8 cellular contexts compared by ENCODE assay signal in the genomic region with DNA sequence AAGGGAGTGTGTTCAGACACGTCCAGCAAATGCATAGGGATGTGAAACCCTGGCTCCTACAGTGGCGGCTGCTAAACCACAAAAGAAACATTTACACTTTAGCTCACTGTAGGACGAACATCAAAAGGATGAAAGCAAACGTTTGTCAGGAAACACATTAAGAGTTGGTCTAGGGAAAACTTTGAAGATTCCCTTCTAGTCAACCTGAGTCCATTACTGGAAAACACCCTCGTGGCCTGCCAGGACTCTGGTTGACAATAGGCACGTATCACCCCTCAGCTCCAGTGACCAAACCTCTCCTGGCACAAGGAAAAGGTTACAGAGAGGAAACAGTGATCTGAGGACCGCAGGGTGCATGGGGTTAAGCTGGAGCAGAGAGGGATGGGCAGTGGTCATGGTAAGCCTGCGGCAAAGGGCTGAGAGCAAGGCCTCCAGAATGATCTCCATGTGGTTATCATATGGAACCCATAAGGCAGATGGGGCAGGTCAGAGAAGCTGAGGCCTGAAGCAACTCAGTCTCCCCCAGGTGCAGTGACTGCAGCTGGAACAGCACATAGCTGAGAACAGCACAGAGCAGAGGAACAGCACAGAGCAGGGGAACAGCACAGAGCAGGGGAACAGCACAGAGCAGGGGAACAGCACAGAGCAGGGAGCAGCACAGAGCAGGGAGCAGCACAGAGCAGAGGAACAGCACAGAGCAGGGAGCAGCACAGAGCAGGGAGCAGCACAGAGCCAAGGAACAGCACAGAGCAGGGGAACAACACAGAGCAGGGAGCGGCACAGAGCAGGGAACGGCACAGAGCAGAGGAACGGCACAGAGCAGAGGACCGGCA.
DNase-seq lines count a peak whose midpoint lies in the region; ATAC-seq lines count a peak whose summit lies in the region.

No MANE protein-coding gene starts in this region.

- no peak for DNase-seq in central memory CD4-positive, alpha-beta T cell
- DNase-seq in HUDEP-2 (lab: John Stamatoyannopoulos, UW; ENCODE audit: unreplicated experiment in 76 of 76) (no peak), HAP-1 (ENCODE audit: low spot score in 2 of 2) (no peak), putamen (ENCODE audit: low spot score) (no peak)

- H3K4me1 Mint-ChIP-seq in dendritic cell treated with granulocyte-macrophage colony-stimulating factor and Interleukin-4, amounts not matched to agents 40 ng/mL and 50 ng/mL, for 4 days (ENCODE audit: low read depth), result peaks cover 77% of the 10 kb centered on the region

- in situ Hi-C loops in HAP-1 (cut with MboI; ENCODE audit: low sequenced_read_pairs), result no loop called here

- peak overlapping the region; percentile 72 for H3K27ac ChIP-seq in BLaER1

- H3K9me3 ChIP-seq in BLaER1, result peaks cover 11% of the 10 kb centered on the region; the same call in 1 of the 2 replicates
- no peaks in the 10 kb centered on the region for H3K9me3 ChIP-seq in HAP-1

- H3K36me3 ChIP-seq in BLaER1, result peaks cover 93% of the 10 kb centered on the region
- H3K36me3 ChIP-seq in HAP-1 (replicated peaks), result no peaks in the 10 kb centered on the region

- no peaks in the 10 kb centered on the region for H3K9me3 Mint-ChIP-seq in dendritic cell treated with granulocyte-macrophage colony-stimulating factor and Interleukin-4, amounts not matched to agents 40 ng/mL and 50 ng/mL, for 4 days

- intact Hi-C loops in dendritic cell treated with granulocyte-macrophage colony-stimulating factor and Interleukin-4, amounts not matched to agents 40 ng/mL and 50 ng/mL, for 4 days (cut with micrococcal nuclease), result loop anchor here (10.0 kb wide), 1 partner anchor 101 kb away; no protein-coding TSS in a partner anchor

- ATAC-seq in GM21390 (IDR thresholded peaks at IDR 0.05; ENCODE audit: unreplicated experiment) (peak; percentile 80), HG03558 (IDR thresholded peaks at IDR 0.05; ENCODE audit: extremely low read depth, unreplicated experiment) (peak; percentile 65)

- peaks cover 10% of the 10 kb centered on the region for H3K27me3 Mint-ChIP-seq in dendritic cell treated with granulocyte-macrophage colony-stimulating factor and Interleukin-4, amounts not matched to agents 40 ng/mL and 50 ng/mL, for 4 days

- H3K36me3 Mint-ChIP-seq in dendritic cell treated with granulocyte-macrophage colony-stimulating factor and Interleukin-4, amounts not matched to agents 40 ng/mL and 50 ng/mL, for 4 days (ENCODE audit: low read depth), result peaks cover 25% of the 10 kb centered on the region

- H3K4me3 Mint-ChIP-seq in dendritic cell treated with granulocyte-macrophage colony-stimulating factor and Interleukin-4, amounts not matched to agents 40 ng/mL and 50 ng/mL, for 4 days, result peak overlapping the region; percentile 49

- no peak overlapping the region for H3K4me3 ChIP-seq in BLaER1
- no peak overlapping the region for H3K4me3 ChIP-seq in HAP-1

- peak overlapping the region; percentile 76 for H3K4me2 ChIP-seq in BLaER1

- H4K20me1 ChIP-seq in BLaER1, result peaks cover 75% of the 10 kb centered on the region

- H3K27me3 ChIP-seq in BLaER1 (no peaks in the 10 kb centered on the region), HAP-1 (ENCODE audit: low read depth) (no peaks in the 10 kb centered on the region)

- H3K27ac Mint-ChIP-seq in dendritic cell treated with granulocyte-macrophage colony-stimulating factor and Interleukin-4, amounts not matched to agents 40 ng/mL and 50 ng/mL, for 4 days, result peak overlapping the region; percentile 82

- H3K4me1 ChIP-seq in BLaER1, result peaks cover 82% of the 10 kb centered on the region
- H3K4me1 ChIP-seq in HAP-1, result no peaks in the 10 kb centered on the region

- H3K9ac ChIP-seq in BLaER1, result peak overlapping the region; percentile 27; the same call in 1 of the 2 replicates
